Comparison of ENCODE assay signal across 30 cellular contexts in genomic region chrX:95367286-95367685, GRCh38.
"Had no signal": no experiment of that assay in that cellular context is flagged by ENCODE, and none has a peak within 500 bp of the region (broad histone marks: within the 10 kb centered on the region; RNA-seq: fewer than 3 reads in every experiment).

No MANE protein-coding gene starts in this region.

- H3K9me3 ChIP-seq: adrenal gland, ascending aorta, body of pancreas, breast epithelium, colonic mucosa had no signal

- H3K4me1 ChIP-seq: adrenal gland, ascending aorta, body of pancreas, breast epithelium, colonic mucosa had no signal

- H3K27ac ChIP-seq: adrenal gland, ascending aorta, body of pancreas, brain microvascular endothelial cell, breast epithelium, cardiac muscle cell, colonic mucosa had no signal

- H3K4me3 ChIP-seq: adrenal gland, ascending aorta, body of pancreas, breast epithelium, cardiac muscle cell, colonic mucosa had no signal

- H3K36me3 ChIP-seq: adrenal gland, ascending aorta, brain microvascular endothelial cell, breast epithelium, cardiac muscle cell, colonic mucosa had no signal

- ATAC-seq: activated naive CD4-positive, alpha-beta T cell treated with anti-CD3 and anti-CD28 coated beads, Interleukin-2, amount 50 U/mL, for 72 hours; activated naive CD8-positive, alpha-beta T cell treated with anti-CD3 and anti-CD28 coated beads, Interleukin-2, amount 50 U/mL, for 24 hours; activated T-cell treated with anti-CD3 and anti-CD28 coated beads, Interleukin-2, amount 50 U/mL, for 4 hours; activated T-cell treated with anti-CD3 and anti-CD28 coated beads, Interleukin-2, amount 50 U/mL, for 72 hours; activated T-helper 17 cell treated with anti-CD3 and anti-CD28 coated beads, Interleukin-2, amount 50 U/mL, for 72 hours; body of pancreas had no signal

- H3K27me3 ChIP-seq: ascending aorta, body of pancreas, brain microvascular endothelial cell, cardiac muscle cell, colonic mucosa had no signal

- DNase-seq: activated effector memory CD4-positive, alpha-beta T cell treated with anti-CD3 and anti-CD28 coated beads, Interleukin-2, amount 50 U/mL, for 16 hours; activated effector memory CD4-positive, alpha-beta T cell treated with Interleukin-2 at 50 U/mL for 16 hours; activated gamma-delta T cell; activated gamma-delta T cell treated with Interleukin-2 at 50 U/mL for 16 hours; activated naive CD4-positive, alpha-beta T cell; activated naive CD4-positive, alpha-beta T cell treated with anti-CD3 and anti-CD28 coated beads for 36 hours; activated naive CD4-positive, alpha-beta T cell treated with anti-CD3 and anti-CD28 coated beads, Interleukin-2, amount 10 ng/mL, durations not matched to agents 7 days and 5 days; activated naive CD4-positive, alpha-beta T cell treated with anti-CD3 and anti-CD28 coated beads, Interleukin-2, amount 50 U/mL, for 16 hours; activated naive CD4-positive, alpha-beta T cell treated with Interleukin-2 at 50 U/mL for 16 hours; activated naive CD8-positive, alpha-beta T cell treated with anti-CD3 and anti-CD28 coated beads for 36 hours; activated naive CD8-positive, alpha-beta T cell treated with anti-CD3 and anti-CD28 coated beads, Interleukin-2, amount 10 ng/mL, durations not matched to agents 7 days and 5 days; activated naive CD8-positive, alpha-beta T cell treated with anti-CD3 and anti-CD28 coated beads, Interleukin-2, amount 50 U/mL, for 24 hours; activated T-cell treated with anti-CD3 and anti-CD28 coated beads, Interleukin-2, amount 50 U/mL, for 4 hours; activated T-cell treated with anti-CD3 and anti-CD28 coated beads, Interleukin-2, amount 50 U/mL, for 48 hours; activated T-cell treated with anti-CD3 and anti-CD28 coated beads, Interleukin-2, amount 50 U/mL, for 72 hours; adrenal gland; amniotic stem cell; anterior cingulate cortex; aorta; body of pancreas; brain microvascular endothelial cell; caudate nucleus; central memory CD4-positive, alpha-beta T cell; cerebellar nuclear complex; colonic mucosa had no signal
